9 cellular contexts compared by ENCODE assay signal in the genomic region with DNA sequence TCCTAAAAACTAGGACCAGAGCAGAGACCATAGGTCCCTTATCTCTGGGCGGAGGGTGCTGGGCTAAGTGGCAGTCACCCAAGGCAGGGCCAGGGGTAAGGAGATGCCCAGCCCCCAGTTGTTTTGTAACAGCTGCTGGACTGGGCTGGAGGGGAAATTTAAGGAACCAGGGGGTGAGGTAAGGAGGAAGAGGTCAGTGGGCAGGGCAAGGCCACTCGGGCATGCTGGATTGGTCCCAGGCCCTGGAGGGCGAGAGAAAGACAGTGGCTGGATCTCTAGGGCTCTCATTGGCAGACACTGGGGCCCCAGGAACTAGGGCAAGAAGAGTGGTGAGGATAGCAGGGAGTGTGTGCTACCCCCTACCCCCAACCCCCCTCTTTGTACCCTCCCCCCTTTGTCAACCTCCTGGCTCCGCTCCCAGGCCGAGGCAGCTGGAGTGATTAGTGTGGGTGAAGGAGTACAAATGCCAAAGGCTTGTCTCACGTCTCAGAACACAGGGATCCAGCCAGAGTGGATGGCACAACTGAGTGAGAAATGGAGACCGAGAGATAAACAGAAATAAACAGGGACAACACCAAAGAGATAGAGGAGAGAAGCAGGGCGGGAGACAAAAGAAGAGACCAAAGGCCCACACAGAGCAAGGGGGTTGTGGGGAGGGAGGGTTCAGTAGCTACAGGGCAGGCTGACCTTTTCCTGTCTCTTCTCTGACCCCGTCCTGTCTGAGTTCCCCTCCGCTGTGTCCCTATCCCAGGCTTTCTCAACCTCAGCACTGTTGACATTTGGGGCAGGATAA. TPM values are rescaled to one million over a fixed set of nuclear protein-coding genes. Genes with fewer than 3 reads are reported as not detected.
DNase-seq lines count a peak whose midpoint lies in the region; ATAC-seq and TF ChIP-seq lines count a peak whose summit lies in the region.
"Had no signal": no experiment of that assay in that cellular context is flagged by ENCODE, and none has a peak within 500 bp of the region (broad histone marks: within the 10 kb centered on the region; RNA-seq: fewer than 3 reads in every experiment).

No MANE protein-coding gene starts in this region.

- H3K27me3 Mint-ChIP-seq in activated T-cell treated with anti-CD3 and anti-CD28 coated beads, Interleukin-2, amount 50 U/mL, for 72 hours (ENCODE audit: low read depth), result peaks cover 7% of the 10 kb centered on the region

- H3K4me3 ChIP-seq in GM23248 (no peak overlapping the region), heart right ventricle (no peak overlapping the region), psoas muscle (peak overlapping the region; percentile 44)

- no peaks in the 10 kb centered on the region for H3K27me3 ChIP-seq in GM23248 (replicated peaks; ENCODE audit: insufficient read depth)
- no peaks in the 10 kb centered on the region for H3K27me3 ChIP-seq in heart right ventricle
- H3K27me3 ChIP-seq in psoas muscle (ENCODE audit: insufficient read depth in 3 of 3, low read length in 2 of 3), result no peaks in the 10 kb centered on the region

- H3K36me3 ChIP-seq in GM23248 (ENCODE audit: low read depth), result no peaks in the 10 kb centered on the region
- no peaks in the 10 kb centered on the region for H3K36me3 ChIP-seq in heart right ventricle
- no peaks in the 10 kb centered on the region for H3K36me3 ChIP-seq in psoas muscle (ENCODE audit: insufficient read depth in 1 of 2, low read depth in 1 of 2)

- 46 to 51% methylated on average over 10 of the region's 10 CpGs for WGBS in GM23248 (ENCODE audit: low coverage in 1 of 2, low lambda C conversion rate in 2 of 2, missing lambda C conversion rate in 2 of 2), 2 experiments
- WGBS in heart right ventricle, 2 donors, result 25 to 41% methylated on average over 10 of the region's 10 CpGs
- 22 to 32% (median 28%) methylated on average over 10 of the region's 10 CpGs for WGBS in psoas muscle, 3 donors

- ATAC-seq in heart right ventricle, result peak; percentile 71 to 91 (median 80)
- peak; percentile 83 to 87 (median 86) for ATAC-seq in psoas muscle
- no peak for ATAC-seq in activated T-cell treated with anti-CD3 and anti-CD28 coated beads, Interleukin-2, amount 50 U/mL, for 72 hours (replicated peaks in 1 of 2)

- intact Hi-C loops in heart right ventricle (cut with DNase I) (loop anchor here in 1 of 10 donors (5.0 kb wide), 1 partner anchor 84 kb away; no protein-coding TSS in a partner anchor), psoas muscle (cut with DNase I) (no loop called here)

- in situ Hi-C loops in GM23248 (cut with MboI), result no loop called here

- H3K27ac ChIP-seq in GM23248 (peak overlapping the region; percentile 24; the same call in 1 of the 2 replicates), heart right ventricle (peak overlapping the region; percentile 71 to 96 (median 88)), psoas muscle (peak overlapping the region; percentile 91)

- H2AFZ ChIP-seq in GM23248, result peak overlapping the region; percentile 70

- no peaks in the 10 kb centered on the region for H4K20me1 ChIP-seq in GM23248 (ENCODE audit: insufficient read depth)

- DNase-seq in GM23248 (peak; percentile 75), SKM-1 (lab: John Stamatoyannopoulos, UW; ENCODE audit: unreplicated experiment) (peak; percentile 73), heart right ventricle (peak; percentile 64 to 67), psoas muscle (peak; percentile 76 to 91), DMS153 treated with DMSO at 0.1 percent for 48 hours (lab: John Stamatoyannopoulos, UW; ENCODE audit: unreplicated experiment) (no peak), Kasumi-1 (lab: John Stamatoyannopoulos, UW) (no peak)
- DNase-seq in activated T-cell treated with anti-CD3 and anti-CD28 coated beads, Interleukin-2, amount 50 U/mL, for 1 hour, result no peak
- no peak for DNase-seq in activated T-cell treated with anti-CD3 and anti-CD28 coated beads, Interleukin-2, amount 50 U/mL, for 72 hours
- DNase-seq: NCI-H510A treated with DMSO at 0.1 percent for 48 hours had no signal

- H3K4me2 ChIP-seq in GM23248 (ENCODE audit: unreplicated experiment), result no peak overlapping the region

- peaks cover 16% of the 10 kb centered on the region for H3K4me1 Mint-ChIP-seq in activated T-cell treated with anti-CD3 and anti-CD28 coated beads, Interleukin-2, amount 50 U/mL, for 72 hours (ENCODE audit: low read depth)

- no peak overlapping the region for H3K9ac ChIP-seq in GM23248

- H3K36me3 Mint-ChIP-seq in activated T-cell treated with anti-CD3 and anti-CD28 coated beads, Interleukin-2, amount 50 U/mL, for 72 hours (ENCODE audit: insufficient read depth in 2 of 2), result no peaks in the 10 kb centered on the region

- H3F3A ChIP-seq in GM23248 (ENCODE audit: insufficient read depth), result peaks cover 13% of the 10 kb centered on the region

- H3K79me2 ChIP-seq in GM23248 (ENCODE audit: insufficient read depth), result no peaks in the 10 kb centered on the region

- H3K9me3 ChIP-seq in GM23248 (ENCODE audit: low read depth) (no peaks in the 10 kb centered on the region), heart right ventricle (no peaks in the 10 kb centered on the region), psoas muscle (no peaks in the 10 kb centered on the region)

- H3K4me1 ChIP-seq in GM23248 (ENCODE audit: insufficient read depth), result peaks cover 27% of the 10 kb centered on the region
- H3K4me1 ChIP-seq in heart right ventricle, result peaks cover 8 to 60% (median 33%) of the 10 kb centered on the region in 9 donors
- H3K4me1 ChIP-seq in psoas muscle, result peaks cover 36% of the 10 kb centered on the region

- no peaks in the 10 kb centered on the region for H3K9me3 Mint-ChIP-seq in activated T-cell treated with anti-CD3 and anti-CD28 coated beads, Interleukin-2, amount 50 U/mL, for 72 hours

- no peaks in the 10 kb centered on the region for H3K9me2 ChIP-seq in GM23248 (ENCODE audit: insufficient read depth)

- no peak overlapping the region for H3K4me3 Mint-ChIP-seq in activated T-cell treated with anti-CD3 and anti-CD28 coated beads, Interleukin-2, amount 50 U/mL, for 72 hours

- H3K27ac Mint-ChIP-seq in activated T-cell treated with anti-CD3 and anti-CD28 coated beads, Interleukin-2, amount 50 U/mL, for 72 hours, result no peak overlapping the region

- TF ChIP-seq CTCF in heart right ventricle (IDR thresholded peaks at IDR 0.05) (no peak), psoas muscle (IDR thresholded peaks at IDR 0.05) (no peak)

RNA-seq across cellular contexts. Expression of gene THRAP3, which starts 20.5 kb away (rescaled TPM):
- total RNA-seq in GM23248 (2014; rRNA removed; shearing (Covaris generic)), result 57.3 and 61.5 TPM in 2 replicates
- 91.9 and 95.2 TPM in 2 replicates for polyA plus RNA-seq in GM23248 (2016; fragmentation: Nextera tagmentation; extraction: Ambion mirVana)
- 100 to 1,000 TPM in 5 of 10 donors, 10 to 100 TPM in 5; 85.3 to 109 (median 100) TPM for total RNA-seq in heart right ventricle
- polyA plus RNA-seq in heart right ventricle, result 10 to 100 TPM; 22.8 to 35.1 TPM
- total RNA-seq in psoas muscle, result 100 to 1,000 TPM in 3 of 4 donors, 10 to 100 TPM in 1; 96.6 to 159 (median 124) TPM
- polyA plus RNA-seq in psoas muscle, result 10 to 100 TPM; 45.8 to 92.9 (median 80.3) TPM
- total RNA-seq in activated T-cell treated with anti-CD3 and anti-CD28 coated beads, Interleukin-2, amount 50 U/mL, for 72 hours, result 100 to 1,000 TPM; 108 to 110 TPM

RNA-seq across cellular contexts. Expression of gene MAP7D1, which starts 47.8 kb away (rescaled TPM):
- 160 and 224 TPM in 2 replicates for total RNA-seq in GM23248 (2014; rRNA removed; shearing (Covaris generic))
- polyA plus RNA-seq in GM23248 (2016; fragmentation: Nextera tagmentation; extraction: Ambion mirVana) (34.8 and 35.8 TPM in 2 replicates), heart right ventricle (100 to 1,000 TPM; 176 to 225 TPM), psoas muscle (100 to 1,000 TPM; 117 to 342 (median 165) TPM)
- total RNA-seq in heart right ventricle (100 to 1,000 TPM; 277 to 364 (median 325) TPM), psoas muscle (100 to 1,000 TPM; 209 to 230 (median 215) TPM)
- total RNA-seq in activated T-cell treated with anti-CD3 and anti-CD28 coated beads, Interleukin-2, amount 50 U/mL, for 72 hours, result 100 to 1,000 TPM; 131 to 142 TPM

RNA-seq across cellular contexts. Expression of gene TRAPPC3, which starts 54.5 kb away (rescaled TPM):
- total RNA-seq in GM23248 (2014; rRNA removed; shearing (Covaris generic)), result 101 and 112 TPM in 2 replicates
- polyA plus RNA-seq in GM23248 (2016; fragmentation: Nextera tagmentation; extraction: Ambion mirVana) (134 and 135 TPM in 2 replicates), heart right ventricle (10 to 100 TPM; 33.6 to 73.8 TPM), psoas muscle (10 to 100 TPM; 43.8 to 91.8 (median 73.0) TPM)
- total RNA-seq in heart right ventricle (10 to 100 TPM; 41.6 to 62.6 (median 48.4) TPM), psoas muscle (10 to 100 TPM; 34.8 to 44.4 (median 38.7) TPM)
- total RNA-seq in activated T-cell treated with anti-CD3 and anti-CD28 coated beads, Interleukin-2, amount 50 U/mL, for 72 hours, result 10 to 100 TPM; 46.2 to 56.2 TPM

Comparison
In these comparisons a context has a peak if more than half of its experiments do, and no peak if none do; other contexts are left out.
1. DNase-seq: peak in GM23248 (single experiment), SKM-1 (single experiment), heart right ventricle (2 of 2) and psoas muscle (2 of 2); none in activated T-cell treated with anti-CD3 and anti-CD28 coated beads, Interleukin-2, amount 50 U/mL, for 1 hour (single experiment), DMS153 treated with DMSO at 0.1 percent for 48 hours (single experiment), Kasumi-1 (0 of 2) and activated T-cell treated with anti-CD3 and anti-CD28 coated beads, Interleukin-2, amount 50 U/mL, for 72 hours (0 of 2).
2. H3K27ac ChIP-seq: peak in every context shown above with its lines; median percentile 91 in psoas muscle; 88 in heart right ventricle; 24 in GM23248.
3. ATAC-seq: peak in heart right ventricle (8 of 8) and psoas muscle (4 of 4); none in activated T-cell treated with anti-CD3 and anti-CD28 coated beads, Interleukin-2, amount 50 U/mL, for 72 hours (0 of 2).